In the genomic region with DNA sequence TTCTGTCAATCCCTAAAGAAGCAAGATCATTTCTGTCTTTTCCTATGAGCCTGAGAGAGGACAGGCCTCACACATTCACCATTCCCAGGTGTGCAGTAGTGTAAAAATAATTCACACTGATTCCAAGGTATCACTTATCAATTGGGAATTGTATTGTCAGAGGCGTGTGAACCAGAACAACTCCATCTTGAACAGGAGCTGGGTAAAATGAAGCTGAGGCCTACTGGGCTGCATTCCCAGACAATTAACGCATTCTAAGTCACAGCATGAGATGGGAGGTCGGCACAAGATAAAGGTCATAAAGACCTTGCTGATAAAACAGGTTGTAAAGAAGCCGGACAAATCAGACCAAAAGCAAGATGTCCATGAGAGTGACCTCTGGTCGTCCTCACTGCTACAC, we compare ENCODE assay signal across 1 cellular context.
TF ChIP-seq lines count a peak whose summit lies in the region.

No MANE protein-coding gene starts in this region.

TF ChIP-seq in GM23338, 12 proteins besides CTCF, POLR2A, EP300 and RAD21 (continued from another document):
- TF ChIP-seq, protein P1, sequence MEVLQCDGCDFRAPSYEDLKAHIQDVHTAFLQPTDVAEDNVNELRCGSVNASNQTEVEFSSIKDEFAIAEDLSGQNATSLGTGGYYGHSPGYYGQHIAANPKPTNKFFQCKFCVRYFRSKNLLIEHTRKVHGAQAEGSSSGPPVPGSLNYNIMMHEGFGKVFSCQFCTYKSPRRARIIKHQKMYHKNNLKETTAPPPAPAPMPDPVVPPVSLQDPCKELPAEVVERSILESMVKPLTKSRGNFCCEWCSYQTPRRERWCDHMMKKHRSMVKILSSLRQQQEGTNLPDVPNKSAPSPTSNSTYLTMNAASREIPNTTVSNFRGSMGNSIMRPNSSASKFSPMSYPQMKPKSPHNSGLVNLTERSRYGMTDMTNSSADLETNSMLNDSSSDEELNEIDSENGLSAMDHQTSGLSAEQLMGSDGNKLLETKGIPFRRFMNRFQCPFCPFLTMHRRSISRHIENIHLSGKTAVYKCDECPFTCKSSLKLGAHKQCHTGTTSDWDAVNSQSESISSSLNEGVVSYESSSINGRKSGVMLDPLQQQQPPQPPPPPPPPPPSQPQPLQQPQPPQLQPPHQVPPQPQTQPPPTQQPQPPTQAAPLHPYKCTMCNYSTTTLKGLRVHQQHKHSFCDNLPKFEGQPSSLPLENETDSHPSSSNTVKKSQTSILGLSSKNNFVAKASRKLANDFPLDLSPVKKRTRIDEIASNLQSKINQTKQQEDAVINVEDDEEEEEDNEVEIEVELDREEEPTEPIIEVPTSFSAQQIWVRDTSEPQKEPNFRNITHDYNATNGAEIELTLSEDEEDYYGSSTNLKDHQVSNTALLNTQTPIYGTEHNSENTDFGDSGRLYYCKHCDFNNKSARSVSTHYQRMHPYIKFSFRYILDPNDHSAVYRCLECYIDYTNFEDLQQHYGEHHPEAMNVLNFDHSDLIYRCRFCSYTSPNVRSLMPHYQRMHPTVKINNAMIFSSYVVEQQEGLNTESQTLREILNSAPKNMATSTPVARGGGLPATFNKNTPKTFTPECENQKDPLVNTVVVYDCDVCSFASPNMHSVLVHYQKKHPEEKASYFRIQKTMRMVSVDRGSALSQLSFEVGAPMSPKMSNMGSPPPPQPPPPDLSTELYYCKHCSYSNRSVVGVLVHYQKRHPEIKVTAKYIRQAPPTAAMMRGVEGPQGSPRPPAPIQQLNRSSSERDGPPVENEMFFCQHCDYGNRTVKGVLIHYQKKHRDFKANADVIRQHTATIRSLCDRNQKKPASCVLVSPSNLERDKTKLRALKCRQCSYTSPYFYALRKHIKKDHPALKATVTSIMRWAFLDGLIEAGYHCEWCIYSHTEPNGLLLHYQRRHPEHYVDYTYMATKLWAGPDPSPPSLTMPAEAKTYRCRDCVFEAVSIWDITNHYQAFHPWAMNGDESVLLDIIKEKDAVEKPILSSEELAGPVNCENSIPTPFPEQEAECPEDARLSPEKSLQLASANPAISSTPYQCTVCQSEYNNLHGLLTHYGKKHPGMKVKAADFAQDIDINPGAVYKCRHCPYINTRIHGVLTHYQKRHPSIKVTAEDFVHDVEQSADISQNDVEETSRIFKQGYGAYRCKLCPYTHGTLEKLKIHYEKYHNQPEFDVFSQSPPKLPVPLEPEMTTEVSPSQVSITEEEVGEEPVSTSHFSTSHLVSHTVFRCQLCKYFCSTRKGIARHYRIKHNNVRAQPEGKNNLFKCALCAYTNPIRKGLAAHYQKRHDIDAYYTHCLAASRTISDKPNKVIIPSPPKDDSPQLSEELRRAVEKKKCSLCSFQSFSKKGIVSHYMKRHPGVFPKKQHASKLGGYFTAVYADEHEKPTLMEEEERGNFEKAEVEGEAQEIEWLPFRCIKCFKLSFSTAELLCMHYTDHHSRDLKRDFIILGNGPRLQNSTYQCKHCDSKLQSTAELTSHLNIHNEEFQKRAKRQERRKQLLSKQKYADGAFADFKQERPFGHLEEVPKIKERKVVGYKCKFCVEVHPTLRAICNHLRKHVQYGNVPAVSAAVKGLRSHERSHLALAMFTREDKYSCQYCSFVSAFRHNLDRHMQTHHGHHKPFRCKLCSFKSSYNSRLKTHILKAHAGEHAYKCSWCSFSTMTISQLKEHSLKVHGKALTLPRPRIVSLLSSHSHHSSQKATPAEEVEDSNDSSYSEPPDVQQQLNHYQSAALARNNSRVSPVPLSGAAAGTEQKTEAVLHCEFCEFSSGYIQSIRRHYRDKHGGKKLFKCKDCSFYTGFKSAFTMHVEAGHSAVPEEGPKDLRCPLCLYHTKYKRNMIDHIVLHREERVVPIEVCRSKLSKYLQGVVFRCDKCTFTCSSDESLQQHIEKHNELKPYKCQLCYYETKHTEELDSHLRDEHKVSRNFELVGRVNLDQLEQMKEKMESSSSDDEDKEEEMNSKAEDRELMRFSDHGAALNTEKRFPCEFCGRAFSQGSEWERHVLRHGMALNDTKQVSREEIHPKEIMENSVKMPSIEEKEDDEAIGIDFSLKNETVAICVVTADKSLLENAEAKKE (CRISPR knock-in tag; IDR thresholded peaks at IDR 0.05), result no peak
- no peak for TF ChIP-seq JUNB (IDR thresholded peaks at IDR 0.05; ENCODE audit: unreplicated experiment)
- TF ChIP-seq, protein P2, sequence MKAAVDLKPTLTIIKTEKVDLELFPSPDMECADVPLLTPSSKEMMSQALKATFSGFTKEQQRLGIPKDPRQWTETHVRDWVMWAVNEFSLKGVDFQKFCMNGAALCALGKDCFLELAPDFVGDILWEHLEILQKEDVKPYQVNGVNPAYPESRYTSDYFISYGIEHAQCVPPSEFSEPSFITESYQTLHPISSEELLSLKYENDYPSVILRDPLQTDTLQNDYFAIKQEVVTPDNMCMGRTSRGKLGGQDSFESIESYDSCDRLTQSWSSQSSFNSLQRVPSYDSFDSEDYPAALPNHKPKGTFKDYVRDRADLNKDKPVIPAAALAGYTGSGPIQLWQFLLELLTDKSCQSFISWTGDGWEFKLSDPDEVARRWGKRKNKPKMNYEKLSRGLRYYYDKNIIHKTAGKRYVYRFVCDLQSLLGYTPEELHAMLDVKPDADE (IDR thresholded peaks at IDR 0.05), result no peak
- no peak for TF ChIP-seq ZNF331 (CRISPR knock-in tag; IDR thresholded peaks at IDR 0.05; ENCODE audit: low read depth)
- TF ChIP-seq ZNF114 (CRISPR knock-in tag; IDR thresholded peaks at IDR 0.05), result no peak
- TF ChIP-seq, protein P3, sequence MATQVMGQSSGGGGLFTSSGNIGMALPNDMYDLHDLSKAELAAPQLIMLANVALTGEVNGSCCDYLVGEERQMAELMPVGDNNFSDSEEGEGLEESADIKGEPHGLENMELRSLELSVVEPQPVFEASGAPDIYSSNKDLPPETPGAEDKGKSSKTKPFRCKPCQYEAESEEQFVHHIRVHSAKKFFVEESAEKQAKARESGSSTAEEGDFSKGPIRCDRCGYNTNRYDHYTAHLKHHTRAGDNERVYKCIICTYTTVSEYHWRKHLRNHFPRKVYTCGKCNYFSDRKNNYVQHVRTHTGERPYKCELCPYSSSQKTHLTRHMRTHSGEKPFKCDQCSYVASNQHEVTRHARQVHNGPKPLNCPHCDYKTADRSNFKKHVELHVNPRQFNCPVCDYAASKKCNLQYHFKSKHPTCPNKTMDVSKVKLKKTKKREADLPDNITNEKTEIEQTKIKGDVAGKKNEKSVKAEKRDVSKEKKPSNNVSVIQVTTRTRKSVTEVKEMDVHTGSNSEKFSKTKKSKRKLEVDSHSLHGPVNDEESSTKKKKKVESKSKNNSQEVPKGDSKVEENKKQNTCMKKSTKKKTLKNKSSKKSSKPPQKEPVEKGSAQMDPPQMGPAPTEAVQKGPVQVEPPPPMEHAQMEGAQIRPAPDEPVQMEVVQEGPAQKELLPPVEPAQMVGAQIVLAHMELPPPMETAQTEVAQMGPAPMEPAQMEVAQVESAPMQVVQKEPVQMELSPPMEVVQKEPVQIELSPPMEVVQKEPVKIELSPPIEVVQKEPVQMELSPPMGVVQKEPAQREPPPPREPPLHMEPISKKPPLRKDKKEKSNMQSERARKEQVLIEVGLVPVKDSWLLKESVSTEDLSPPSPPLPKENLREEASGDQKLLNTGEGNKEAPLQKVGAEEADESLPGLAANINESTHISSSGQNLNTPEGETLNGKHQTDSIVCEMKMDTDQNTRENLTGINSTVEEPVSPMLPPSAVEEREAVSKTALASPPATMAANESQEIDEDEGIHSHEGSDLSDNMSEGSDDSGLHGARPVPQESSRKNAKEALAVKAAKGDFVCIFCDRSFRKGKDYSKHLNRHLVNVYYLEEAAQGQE (IDR thresholded peaks at IDR 0.05; ENCODE audit: unreplicated experiment), result no peak
- no peak for TF ChIP-seq STAT1 (IDR thresholded peaks at IDR 0.05; ENCODE audit: unreplicated experiment)
